Comparison of ENCODE assay signal across 19 cellular contexts in genomic region chr6:129692467-129692866, GRCh38.
"Had no signal": no experiment of that assay in that cellular context is flagged by ENCODE, and none has a peak within 500 bp of the region (broad histone marks: within the 10 kb centered on the region; RNA-seq: fewer than 3 reads in every experiment).

No MANE protein-coding gene starts in this region.

- H3K27me3 ChIP-seq: body of pancreas, esophagus muscularis mucosa, sigmoid colon, testis had no signal

- H3K4me3 Mint-ChIP-seq: activated CD8-positive, alpha-beta T cell treated with anti-CD3 and anti-CD28 coated beads for 36 hours; activated naive CD4-positive, alpha-beta T cell treated with anti-CD3 and anti-CD28 coated beads, Interleukin-2, amount 10 ng/mL, durations not matched to agents 7 days and 5 days; naive thymus-derived CD8-positive, alpha-beta T cell; T-cell had no signal

- H3K27ac Mint-ChIP-seq: activated naive CD4-positive, alpha-beta T cell treated with anti-CD3 and anti-CD28 coated beads, Interleukin-2, amount 10 ng/mL, durations not matched to agents 7 days and 5 days had no signal

- H3K9me3 Mint-ChIP-seq: activated CD8-positive, alpha-beta T cell treated with anti-CD3 and anti-CD28 coated beads for 36 hours; activated naive CD4-positive, alpha-beta T cell treated with anti-CD3 and anti-CD28 coated beads, Interleukin-2, amount 10 ng/mL, durations not matched to agents 7 days and 5 days; naive thymus-derived CD8-positive, alpha-beta T cell; T-cell had no signal

- DNase-seq: activated CD4-positive, alpha-beta T cell treated with anti-CD3 and anti-CD28 coated beads for 4 hours; activated CD8-positive, alpha-beta memory T cell treated with anti-CD3 and anti-CD28 coated beads, Interleukin-2, amount 50 U/mL, for 4 hours; activated CD8-positive, alpha-beta T cell treated with anti-CD3 and anti-CD28 coated beads for 36 hours; activated naive CD4-positive, alpha-beta T cell treated with anti-CD3 and anti-CD28 coated beads, Interleukin-2, amount 10 ng/mL, durations not matched to agents 7 days and 5 days; body of pancreas; central memory CD4-positive, alpha-beta T cell; left cardiac atrium; mucosa of descending colon; naive thymus-derived CD8-positive, alpha-beta T cell; occipital lobe; sigmoid colon; stimulated activated CD4-positive, alpha-beta T cell treated with anti-CD3 and anti-CD28 coated beads, Interleukin-2, amount 100 ng/mL, for 48 hours; stimulated activated naive CD8-positive, alpha-beta T cell treated with anti-CD3 and anti-CD28 coated beads, Interleukin-15, Interleukin-2, amounts not matched to agents 100 U/mL and 50 U/mL, for 24 hours; T-cell; testis had no signal

- H3K9me3 ChIP-seq: body of pancreas, esophagus muscularis mucosa, mucosa of descending colon, prostate gland, sigmoid colon, testis had no signal

- H3K4me1 ChIP-seq: prostate gland, sigmoid colon, testis had no signal

- ATAC-seq: activated CD8-positive, alpha-beta T cell treated with anti-CD3 and anti-CD28 coated beads for 36 hours; body of pancreas; naive thymus-derived CD8-positive, alpha-beta T cell; stimulated activated naive CD8-positive, alpha-beta T cell treated with anti-CD3 and anti-CD28 coated beads, Interleukin-15, Interleukin-2, amounts not matched to agents 100 U/mL and 50 U/mL, for 24 hours; T-cell had no signal

- H3K27me3 Mint-ChIP-seq: activated CD8-positive, alpha-beta T cell treated with anti-CD3 and anti-CD28 coated beads for 36 hours; activated naive CD4-positive, alpha-beta T cell treated with anti-CD3 and anti-CD28 coated beads, Interleukin-2, amount 10 ng/mL, durations not matched to agents 7 days and 5 days; naive thymus-derived CD8-positive, alpha-beta T cell; T-cell had no signal

- FAIRE-seq: endometrium had no signal

- H3K27ac ChIP-seq: esophagus muscularis mucosa, sigmoid colon, testis had no signal

- H3K36me3 Mint-ChIP-seq: naive thymus-derived CD8-positive, alpha-beta T cell; T-cell had no signal

- H3K4me3 ChIP-seq: body of pancreas, esophagus muscularis mucosa, lung, mucosa of descending colon, prostate gland, sigmoid colon, testis had no signal

- H3K36me3 ChIP-seq: esophagus muscularis mucosa, prostate gland, sigmoid colon had no signal
